In the genomic region with DNA sequence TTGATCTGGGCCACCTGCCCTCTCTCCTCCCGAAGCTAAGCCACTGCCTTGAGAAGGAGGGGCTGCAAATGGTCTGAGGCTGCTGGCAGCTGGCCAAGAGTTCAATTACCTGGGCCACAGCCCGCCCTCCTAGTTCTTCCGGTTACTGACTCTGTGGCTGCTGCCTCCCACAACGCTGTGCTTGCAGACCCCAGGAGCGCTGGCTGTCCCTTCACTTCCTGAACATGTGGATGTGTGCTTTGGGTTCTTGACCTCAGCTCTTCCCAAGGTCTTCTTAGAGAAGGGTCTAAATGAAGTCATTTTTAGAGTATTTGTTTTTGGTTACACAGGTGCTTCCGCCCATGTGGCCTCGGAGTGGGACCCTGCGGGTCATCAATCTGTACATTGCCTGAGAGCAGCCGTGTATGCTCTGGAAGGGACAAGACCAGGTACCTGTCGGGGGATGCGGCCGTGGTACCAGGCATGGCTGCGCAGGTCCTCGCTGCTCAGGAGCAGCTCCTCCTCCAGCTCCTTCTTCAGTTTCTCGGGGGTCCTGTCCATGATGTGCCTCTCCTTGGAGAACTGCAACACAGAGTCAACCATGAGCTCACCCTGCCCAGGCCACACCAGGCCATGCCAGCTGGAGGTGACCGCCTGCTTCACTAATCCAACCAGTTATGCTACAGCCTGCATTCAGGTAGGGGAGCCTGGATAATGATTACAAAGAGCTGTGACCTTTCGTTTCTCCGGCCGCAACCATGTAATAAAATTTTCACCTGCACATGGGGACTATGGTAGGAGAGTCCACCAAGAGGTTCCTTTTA, we compare ENCODE assay signal across 1 cellular context.
TF ChIP-seq lines count a peak whose summit lies in the region.

No MANE protein-coding gene starts in this region.

TF ChIP-seq in HepG2, 621 proteins besides CTCF, POLR2A, EP300 and RAD21 (continued from another document and continues in another):
- TF ChIP-seq, protein P1, sequence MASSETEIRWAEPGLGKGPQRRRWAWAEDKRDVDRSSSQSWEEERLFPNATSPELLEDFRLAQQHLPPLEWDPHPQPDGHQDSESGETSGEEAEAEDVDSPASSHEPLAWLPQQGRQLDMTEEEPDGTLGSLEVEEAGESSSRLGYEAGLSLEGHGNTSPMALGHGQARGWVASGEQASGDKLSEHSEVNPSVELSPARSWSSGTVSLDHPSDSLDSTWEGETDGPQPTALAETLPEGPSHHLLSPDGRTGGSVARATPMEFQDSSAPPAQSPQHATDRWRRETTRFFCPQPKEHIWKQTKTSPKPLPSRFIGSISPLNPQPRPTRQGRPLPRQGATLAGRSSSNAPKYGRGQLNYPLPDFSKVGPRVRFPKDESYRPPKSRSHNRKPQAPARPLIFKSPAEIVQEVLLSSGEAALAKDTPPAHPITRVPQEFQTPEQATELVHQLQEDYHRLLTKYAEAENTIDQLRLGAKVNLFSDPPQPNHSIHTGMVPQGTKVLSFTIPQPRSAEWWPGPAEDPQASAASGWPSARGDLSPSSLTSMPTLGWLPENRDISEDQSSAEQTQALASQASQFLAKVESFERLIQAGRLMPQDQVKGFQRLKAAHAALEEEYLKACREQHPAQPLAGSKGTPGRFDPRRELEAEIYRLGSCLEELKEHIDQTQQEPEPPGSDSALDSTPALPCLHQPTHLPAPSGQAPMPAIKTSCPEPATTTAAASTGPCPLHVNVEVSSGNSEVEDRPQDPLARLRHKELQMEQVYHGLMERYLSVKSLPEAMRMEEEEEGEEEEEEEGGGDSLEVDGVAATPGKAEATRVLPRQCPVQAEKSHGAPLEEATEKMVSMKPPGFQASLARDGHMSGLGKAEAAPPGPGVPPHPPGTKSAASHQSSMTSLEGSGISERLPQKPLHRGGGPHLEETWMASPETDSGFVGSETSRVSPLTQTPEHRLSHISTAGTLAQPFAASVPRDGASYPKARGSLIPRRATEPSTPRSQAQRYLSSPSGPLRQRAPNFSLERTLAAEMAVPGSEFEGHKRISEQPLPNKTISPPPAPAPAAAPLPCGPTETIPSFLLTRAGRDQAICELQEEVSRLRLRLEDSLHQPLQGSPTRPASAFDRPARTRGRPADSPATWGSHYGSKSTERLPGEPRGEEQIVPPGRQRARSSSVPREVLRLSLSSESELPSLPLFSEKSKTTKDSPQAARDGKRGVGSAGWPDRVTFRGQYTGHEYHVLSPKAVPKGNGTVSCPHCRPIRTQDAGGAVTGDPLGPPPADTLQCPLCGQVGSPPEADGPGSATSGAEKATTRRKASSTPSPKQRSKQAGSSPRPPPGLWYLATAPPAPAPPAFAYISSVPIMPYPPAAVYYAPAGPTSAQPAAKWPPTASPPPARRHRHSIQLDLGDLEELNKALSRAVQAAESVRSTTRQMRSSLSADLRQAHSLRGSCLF (CRISPR knock-in tag; IDR thresholded peaks at IDR 0.05; ENCODE audit: borderline replicate concordance) = no peak
- peak; percentile 92; the same call in 1 of the 2 replicates for TF ChIP-seq ZNF746 (CRISPR knock-in tag; IDR thresholded peaks at IDR 0.05)
- TF ChIP-seq, protein P2, sequence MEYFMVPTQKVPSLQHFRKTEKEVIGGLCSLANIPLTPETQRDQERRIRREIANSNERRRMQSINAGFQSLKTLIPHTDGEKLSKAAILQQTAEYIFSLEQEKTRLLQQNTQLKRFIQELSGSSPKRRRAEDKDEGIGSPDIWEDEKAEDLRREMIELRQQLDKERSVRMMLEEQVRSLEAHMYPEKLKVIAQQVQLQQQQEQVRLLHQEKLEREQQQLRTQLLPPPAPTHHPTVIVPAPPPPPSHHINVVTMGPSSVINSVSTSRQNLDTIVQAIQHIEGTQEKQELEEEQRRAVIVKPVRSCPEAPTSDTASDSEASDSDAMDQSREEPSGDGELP (IDR thresholded peaks at IDR 0.05; ENCODE audit: borderline replicate concordance, low read depth) = peak; percentile 77; the same call in 1 of the 2 replicates
- TF ChIP-seq, protein P3, sequence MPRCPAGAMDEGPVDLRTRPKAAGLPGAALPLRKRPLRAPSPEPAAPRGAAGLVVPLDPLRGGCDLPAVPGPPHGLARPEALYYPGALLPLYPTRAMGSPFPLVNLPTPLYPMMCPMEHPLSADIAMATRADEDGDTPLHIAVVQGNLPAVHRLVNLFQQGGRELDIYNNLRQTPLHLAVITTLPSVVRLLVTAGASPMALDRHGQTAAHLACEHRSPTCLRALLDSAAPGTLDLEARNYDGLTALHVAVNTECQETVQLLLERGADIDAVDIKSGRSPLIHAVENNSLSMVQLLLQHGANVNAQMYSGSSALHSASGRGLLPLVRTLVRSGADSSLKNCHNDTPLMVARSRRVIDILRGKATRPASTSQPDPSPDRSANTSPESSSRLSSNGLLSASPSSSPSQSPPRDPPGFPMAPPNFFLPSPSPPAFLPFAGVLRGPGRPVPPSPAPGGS (CRISPR knock-in tag; IDR thresholded peaks at IDR 0.05) = no peak; the same call in none of the 2 replicates
- TF ChIP-seq CHD4 (IDR thresholded peaks at IDR 0.05; ENCODE audit: borderline replicate concordance, low read length) = 0 out of 2 replicates have a peak, but pooled peaks have one; percentile 15
- TF ChIP-seq, protein P4, sequence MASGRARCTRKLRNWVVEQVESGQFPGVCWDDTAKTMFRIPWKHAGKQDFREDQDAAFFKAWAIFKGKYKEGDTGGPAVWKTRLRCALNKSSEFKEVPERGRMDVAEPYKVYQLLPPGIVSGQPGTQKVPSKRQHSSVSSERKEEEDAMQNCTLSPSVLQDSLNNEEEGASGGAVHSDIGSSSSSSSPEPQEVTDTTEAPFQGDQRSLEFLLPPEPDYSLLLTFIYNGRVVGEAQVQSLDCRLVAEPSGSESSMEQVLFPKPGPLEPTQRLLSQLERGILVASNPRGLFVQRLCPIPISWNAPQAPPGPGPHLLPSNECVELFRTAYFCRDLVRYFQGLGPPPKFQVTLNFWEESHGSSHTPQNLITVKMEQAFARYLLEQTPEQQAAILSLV (CRISPR knock-in tag; IDR thresholded peaks at IDR 0.05; ENCODE audit: borderline replicate concordance) = peak; percentile 48; the same call in 1 of the 2 replicates
- TF ChIP-seq NR2C2 (CRISPR knock-in tag; IDR thresholded peaks at IDR 0.05; ENCODE audit: borderline replicate concordance) = peak; percentile 76
- TF ChIP-seq SOX5 (CRISPR knock-in tag; IDR thresholded peaks at IDR 0.05; ENCODE audit: borderline replicate concordance) = peak; percentile 77; the same call in 1 of the 2 replicates
- no peak for TF ChIP-seq ZFP36L2 (CRISPR knock-in tag; IDR thresholded peaks at IDR 0.05)
- TF ChIP-seq, protein P5, sequence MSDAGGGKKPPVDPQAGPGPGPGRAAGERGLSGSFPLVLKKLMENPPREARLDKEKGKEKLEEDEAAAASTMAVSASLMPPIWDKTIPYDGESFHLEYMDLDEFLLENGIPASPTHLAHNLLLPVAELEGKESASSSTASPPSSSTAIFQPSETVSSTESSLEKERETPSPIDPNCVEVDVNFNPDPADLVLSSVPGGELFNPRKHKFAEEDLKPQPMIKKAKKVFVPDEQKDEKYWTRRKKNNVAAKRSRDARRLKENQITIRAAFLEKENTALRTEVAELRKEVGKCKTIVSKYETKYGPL (CRISPR knock-in tag; IDR thresholded peaks at IDR 0.05) = no peak
- TF ChIP-seq TMF1 (CRISPR knock-in tag; IDR thresholded peaks at IDR 0.05; ENCODE audit: low read depth) = no peak; the same call in 1 of the 2 replicates
- peak; percentile 85 for TF ChIP-seq LCORL (IDR thresholded peaks at IDR 0.05)
- TF ChIP-seq LCORL (CRISPR knock-in tag; IDR thresholded peaks at IDR 0.05) = peak; percentile 92
- TF ChIP-seq, protein P6, sequence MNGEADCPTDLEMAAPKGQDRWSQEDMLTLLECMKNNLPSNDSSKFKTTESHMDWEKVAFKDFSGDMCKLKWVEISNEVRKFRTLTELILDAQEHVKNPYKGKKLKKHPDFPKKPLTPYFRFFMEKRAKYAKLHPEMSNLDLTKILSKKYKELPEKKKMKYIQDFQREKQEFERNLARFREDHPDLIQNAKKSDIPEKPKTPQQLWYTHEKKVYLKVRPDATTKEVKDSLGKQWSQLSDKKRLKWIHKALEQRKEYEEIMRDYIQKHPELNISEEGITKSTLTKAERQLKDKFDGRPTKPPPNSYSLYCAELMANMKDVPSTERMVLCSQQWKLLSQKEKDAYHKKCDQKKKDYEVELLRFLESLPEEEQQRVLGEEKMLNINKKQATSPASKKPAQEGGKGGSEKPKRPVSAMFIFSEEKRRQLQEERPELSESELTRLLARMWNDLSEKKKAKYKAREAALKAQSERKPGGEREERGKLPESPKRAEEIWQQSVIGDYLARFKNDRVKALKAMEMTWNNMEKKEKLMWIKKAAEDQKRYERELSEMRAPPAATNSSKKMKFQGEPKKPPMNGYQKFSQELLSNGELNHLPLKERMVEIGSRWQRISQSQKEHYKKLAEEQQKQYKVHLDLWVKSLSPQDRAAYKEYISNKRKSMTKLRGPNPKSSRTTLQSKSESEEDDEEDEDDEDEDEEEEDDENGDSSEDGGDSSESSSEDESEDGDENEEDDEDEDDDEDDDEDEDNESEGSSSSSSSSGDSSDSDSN (CRISPR knock-in tag; IDR thresholded peaks at IDR 0.05) = peak; percentile 77
- TF ChIP-seq ATF7-NPFF (CRISPR knock-in tag; IDR thresholded peaks at IDR 0.05; ENCODE audit: low read depth) = no peak; the same call in 1 of the 2 replicates
- TF ChIP-seq STAG1 (CRISPR knock-in tag; IDR thresholded peaks at IDR 0.05) = no peak
- TF ChIP-seq RCOR2 (CRISPR knock-in tag; IDR thresholded peaks at IDR 0.05) = no peak
- TF ChIP-seq KLF11 (CRISPR knock-in tag; IDR thresholded peaks at IDR 0.05) = no peak
- no peak for TF ChIP-seq RFXAP (CRISPR knock-in tag; IDR thresholded peaks at IDR 0.05; ENCODE audit: borderline replicate concordance)
- no peak for TF ChIP-seq SOX13 (IDR thresholded peaks at IDR 0.05)
- TF ChIP-seq SOX13 (CRISPR knock-in tag; conservative IDR thresholded peaks at IDR 0.05 in 1 of 2, IDR thresholded peaks at IDR 0.05 in 1 of 2) = peak in 1 of 2 experiments; percentile 75; a peak in 2 of 4 replicates
- TF ChIP-seq SP4 (CRISPR knock-in tag; IDR thresholded peaks at IDR 0.05) = peak; percentile 65
- TF ChIP-seq, protein P7, sequence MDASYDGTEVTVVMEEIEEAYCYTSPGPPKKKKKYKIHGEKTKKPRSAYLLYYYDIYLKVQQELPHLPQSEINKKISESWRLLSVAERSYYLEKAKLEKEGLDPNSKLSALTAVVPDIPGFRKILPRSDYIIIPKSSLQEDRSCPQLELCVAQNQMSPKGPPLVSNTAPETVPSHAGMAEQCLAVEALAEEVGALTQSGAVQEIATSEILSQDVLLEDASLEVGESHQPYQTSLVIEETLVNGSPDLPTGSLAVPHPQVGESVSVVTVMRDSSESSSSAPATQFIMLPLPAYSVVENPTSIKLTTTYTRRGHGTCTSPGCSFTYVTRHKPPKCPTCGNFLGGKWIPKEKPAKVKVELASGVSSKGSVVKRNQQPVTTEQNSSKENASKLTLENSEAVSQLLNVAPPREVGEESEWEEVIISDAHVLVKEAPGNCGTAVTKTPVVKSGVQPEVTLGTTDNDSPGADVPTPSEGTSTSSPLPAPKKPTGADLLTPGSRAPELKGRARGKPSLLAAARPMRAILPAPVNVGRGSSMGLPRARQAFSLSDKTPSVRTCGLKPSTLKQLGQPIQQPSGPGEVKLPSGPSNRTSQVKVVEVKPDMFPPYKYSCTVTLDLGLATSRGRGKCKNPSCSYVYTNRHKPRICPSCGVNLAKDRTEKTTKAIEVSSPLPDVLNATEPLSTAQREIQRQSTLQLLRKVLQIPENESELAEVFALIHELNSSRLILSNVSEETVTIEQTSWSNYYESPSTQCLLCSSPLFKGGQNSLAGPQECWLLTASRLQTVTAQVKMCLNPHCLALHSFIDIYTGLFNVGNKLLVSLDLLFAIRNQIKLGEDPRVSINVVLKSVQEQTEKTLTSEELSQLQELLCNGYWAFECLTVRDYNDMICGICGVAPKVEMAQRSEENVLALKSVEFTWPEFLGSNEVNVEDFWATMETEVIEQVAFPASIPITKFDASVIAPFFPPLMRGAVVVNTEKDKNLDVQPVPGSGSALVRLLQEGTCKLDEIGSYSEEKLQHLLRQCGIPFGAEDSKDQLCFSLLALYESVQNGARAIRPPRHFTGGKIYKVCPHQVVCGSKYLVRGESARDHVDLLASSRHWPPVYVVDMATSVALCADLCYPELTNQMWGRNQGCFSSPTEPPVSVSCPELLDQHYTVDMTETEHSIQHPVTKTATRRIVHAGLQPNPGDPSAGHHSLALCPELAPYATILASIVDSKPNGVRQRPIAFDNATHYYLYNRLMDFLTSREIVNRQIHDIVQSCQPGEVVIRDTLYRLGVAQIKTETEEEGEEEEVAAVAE (CRISPR knock-in tag; IDR thresholded peaks at IDR 0.05; ENCODE audit: borderline replicate concordance) = no peak
- TF ChIP-seq, protein P8, sequence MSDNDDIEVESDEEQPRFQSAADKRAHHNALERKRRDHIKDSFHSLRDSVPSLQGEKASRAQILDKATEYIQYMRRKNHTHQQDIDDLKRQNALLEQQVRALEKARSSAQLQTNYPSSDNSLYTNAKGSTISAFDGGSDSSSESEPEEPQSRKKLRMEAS (IDR thresholded peaks at IDR 0.05) = peak; percentile 85
- peak; percentile 61; the same call in 1 of the 2 replicates for TF ChIP-seq ZNF350 (CRISPR knock-in tag; IDR thresholded peaks at IDR 0.05; ENCODE audit: borderline replicate concordance, low read depth)
- TF ChIP-seq, protein P9, sequence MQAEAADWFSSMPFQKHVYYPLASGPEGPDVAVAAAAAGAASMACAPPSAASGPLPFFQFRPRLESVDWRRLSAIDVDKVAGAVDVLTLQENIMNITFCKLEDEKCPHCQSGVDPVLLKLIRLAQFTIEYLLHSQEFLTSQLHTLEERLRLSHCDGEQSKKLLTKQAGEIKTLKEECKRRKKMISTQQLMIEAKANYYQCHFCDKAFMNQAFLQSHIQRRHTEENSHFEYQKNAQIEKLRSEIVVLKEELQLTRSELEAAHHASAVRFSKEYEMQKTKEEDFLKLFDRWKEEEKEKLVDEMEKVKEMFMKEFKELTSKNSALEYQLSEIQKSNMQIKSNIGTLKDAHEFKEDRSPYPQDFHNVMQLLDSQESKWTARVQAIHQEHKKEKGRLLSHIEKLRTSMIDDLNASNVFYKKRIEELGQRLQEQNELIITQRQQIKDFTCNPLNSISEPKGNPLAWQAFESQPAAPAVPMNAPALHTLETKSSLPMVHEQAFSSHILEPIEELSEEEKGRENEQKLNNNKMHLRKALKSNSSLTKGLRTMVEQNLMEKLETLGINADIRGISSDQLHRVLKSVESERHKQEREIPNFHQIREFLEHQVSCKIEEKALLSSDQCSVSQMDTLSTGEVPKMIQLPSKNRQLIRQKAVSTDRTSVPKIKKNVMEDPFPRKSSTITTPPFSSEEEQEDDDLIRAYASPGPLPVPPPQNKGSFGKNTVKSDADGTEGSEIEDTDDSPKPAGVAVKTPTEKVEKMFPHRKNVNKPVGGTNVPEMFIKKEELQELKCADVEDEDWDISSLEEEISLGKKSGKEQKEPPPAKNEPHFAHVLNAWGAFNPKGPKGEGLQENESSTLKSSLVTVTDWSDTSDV (CRISPR knock-in tag; IDR thresholded peaks at IDR 0.05) = no peak
- TF ChIP-seq SRF (IDR thresholded peaks at IDR 0.05; ENCODE audit: low read depth, low read length) = no peak
- TF ChIP-seq MYC (CRISPR knock-in tag; IDR thresholded peaks at IDR 0.05; ENCODE audit: borderline replicate concordance) = peak; percentile 85
- TF ChIP-seq ZNF3 (CRISPR knock-in tag; IDR thresholded peaks at IDR 0.05) = no peak
- peak; percentile 61; the same call in 1 of the 2 replicates for TF ChIP-seq CCDC6 (CRISPR knock-in tag; IDR thresholded peaks at IDR 0.05)
- TF ChIP-seq, protein P10, sequence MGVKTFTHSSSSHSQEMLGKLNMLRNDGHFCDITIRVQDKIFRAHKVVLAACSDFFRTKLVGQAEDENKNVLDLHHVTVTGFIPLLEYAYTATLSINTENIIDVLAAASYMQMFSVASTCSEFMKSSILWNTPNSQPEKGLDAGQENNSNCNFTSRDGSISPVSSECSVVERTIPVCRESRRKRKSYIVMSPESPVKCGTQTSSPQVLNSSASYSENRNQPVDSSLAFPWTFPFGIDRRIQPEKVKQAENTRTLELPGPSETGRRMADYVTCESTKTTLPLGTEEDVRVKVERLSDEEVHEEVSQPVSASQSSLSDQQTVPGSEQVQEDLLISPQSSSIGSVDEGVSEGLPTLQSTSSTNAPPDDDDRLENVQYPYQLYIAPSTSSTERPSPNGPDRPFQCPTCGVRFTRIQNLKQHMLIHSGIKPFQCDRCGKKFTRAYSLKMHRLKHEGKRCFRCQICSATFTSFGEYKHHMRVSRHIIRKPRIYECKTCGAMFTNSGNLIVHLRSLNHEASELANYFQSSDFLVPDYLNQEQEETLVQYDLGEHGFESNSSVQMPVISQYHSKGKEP (CRISPR knock-in tag; IDR thresholded peaks at IDR 0.05) = no peak
- TF ChIP-seq ZNF232 (CRISPR knock-in tag; IDR thresholded peaks at IDR 0.05; ENCODE audit: borderline replicate concordance) = peak; percentile 68
